ENCODE assay signal across 15 cellular contexts in genomic region chr10:2835950-2836349, GRCh38.
DNase-seq lines count a peak whose midpoint lies in the region; ATAC-seq and TF ChIP-seq lines count a peak whose summit lies in the region.
"Had no signal": no experiment of that assay in that cellular context is flagged by ENCODE, and none has a peak within 500 bp of the region (broad histone marks: within the 10 kb centered on the region; RNA-seq: fewer than 3 reads in every experiment).

No MANE protein-coding gene starts in this region.

- 39% methylated on average over 10 of the region's 10 CpGs for WGBS in SK-N-SH (ENCODE audit: low lambda C conversion rate)
- 36% methylated on average over 10 of the region's 10 CpGs for WGBS in hepatocyte (ENCODE audit: low lambda C conversion rate, missing lambda C conversion rate)

- H3F3A ChIP-seq in SK-N-SH (replicated peaks; ENCODE audit: insufficient read depth) = no peaks in the 10 kb centered on the region

- intact Hi-C loops in gastrocnemius medialis (cut with DNase I; ENCODE audit: low total_unique reads) = no loop called here

- no peak for TF ChIP-seq POLR2A in gastrocnemius medialis (IDR thresholded peaks at IDR 0.05)

- no peak for TF ChIP-seq CTCF in SK-N-SH (IDR thresholded peaks at IDR 0.05)
- no peak for TF ChIP-seq CTCF in hepatocyte (IDR thresholded peaks at IDR 0.05; ENCODE audit: poor library complexity)
- TF ChIP-seq CTCF in gastrocnemius medialis (IDR thresholded peaks at IDR 0.05 in 4 of 5, conservative IDR thresholded peaks at IDR 0.05 in 1 of 5) = no peak

- no peak overlapping the region for H3K27ac ChIP-seq in SK-N-SH (ENCODE audit: low read depth in 2 of 2, low read length in 1 of 2)
- no peak overlapping the region for H3K27ac ChIP-seq in hepatocyte
- H3K27ac ChIP-seq in gastrocnemius medialis = no peak overlapping the region
- H3K27ac ChIP-seq: C4-2B had no signal

- TF ChIP-seq EP300 in SK-N-SH (IDR thresholded peaks at IDR 0.05; ENCODE audit: borderline replicate concordance in 1 of 2, low read depth in 1 of 2, low read length in 1 of 2) = no peak

- CTCF ChIA-PET in SK-N-SH (lab: Yijun Ruan, JAX) = interaction anchor here (1.1 kb wide), 1 partner anchor 12 kb away, joined by 3 read pairs; no protein-coding TSS in a partner anchor

- no peak for ATAC-seq in SK-N-SH treated with all-trans-retinoic acid at 6 μM for 48 hours
- ATAC-seq in GM21576 (IDR thresholded peaks at IDR 0.05; ENCODE audit: unreplicated experiment) = no peak
- ATAC-seq in gastrocnemius medialis = no peak
- ATAC-seq: GM12878, HepG2 had no signal

- DNase-seq in SK-N-SH (peak; percentile 30), OCI-M1 (lab: John Stamatoyannopoulos, UW) (peak; percentile 3), hepatocyte (ENCODE audit: low spot score) (peak; percentile 21), amygdala (lab: John Stamatoyannopoulos, UW) (no peak), gastrocnemius medialis (no peak)
- DNase-seq: BE2C; CD4-positive, alpha-beta memory T cell; DMS79; GOT3; H9 had no signal

- H3K79me2 ChIP-seq in SK-N-SH (ENCODE audit: insufficient read depth) = no peaks in the 10 kb centered on the region
- H3K79me2 ChIP-seq in hepatocyte = no peaks in the 10 kb centered on the region

- H3K4me1 ChIP-seq in SK-N-SH (ENCODE audit: control insufficient read depth in 1 of 2, insufficient read depth in 2 of 2, low read depth in 1 of 2, low read length in 1 of 2) (peaks cover 0 to 8% of the 10 kb centered on the region in 2 experiments; a peak in 1 of 4 replicates), hepatocyte (ENCODE audit: insufficient read depth) (no peaks in the 10 kb centered on the region), gastrocnemius medialis (no peaks in the 10 kb centered on the region)
- H3K4me1 ChIP-seq: BE2C had no signal

- H3K9me2 ChIP-seq in SK-N-SH (no peaks in the 10 kb centered on the region), hepatocyte (replicated peaks; ENCODE audit: insufficient read depth) (no peaks in the 10 kb centered on the region)

- no peaks in the 10 kb centered on the region for H3K9me3 ChIP-seq in SK-N-SH
- H3K9me3 ChIP-seq in hepatocyte (ENCODE audit: low read depth) = no peaks in the 10 kb centered on the region
- H3K9me3 ChIP-seq in gastrocnemius medialis = no peaks in the 10 kb centered on the region
- H3K9me3 ChIP-seq: BE2C had no signal

- in situ Hi-C loops in gastrocnemius medialis (cut with MboI; ENCODE audit: low sequenced_read_pairs in 4 of 4) = no loop called here

- H2AFZ ChIP-seq in SK-N-SH (ENCODE audit: low read depth) (no peak overlapping the region), hepatocyte (peak overlapping the region; percentile 26)

- H3K4me2 ChIP-seq in SK-N-SH = no peak overlapping the region
- H3K4me2 ChIP-seq in hepatocyte = peak overlapping the region; percentile 53

- POLR2A ChIA-PET in SK-N-SH (lab: Yijun Ruan, JAX) = no interaction called here

- no peaks in the 10 kb centered on the region; the same call in 1 of the 2 replicates for H3K27me3 ChIP-seq in SK-N-SH (ENCODE audit: insufficient read depth)
- H3K27me3 ChIP-seq in hepatocyte = no peaks in the 10 kb centered on the region
- H3K27me3 ChIP-seq in gastrocnemius medialis = no peaks in the 10 kb centered on the region
- H3K27me3 ChIP-seq: BE2C had no signal

- H4K20me1 ChIP-seq in SK-N-SH (ENCODE audit: insufficient read depth) (no peaks in the 10 kb centered on the region), hepatocyte (ENCODE audit: insufficient read depth, poor library complexity, severe bottlenecking) (no peaks in the 10 kb centered on the region)

- no peak overlapping the region for H3K4me3 ChIP-seq in SK-N-SH (ENCODE audit: low read depth in 2 of 2, low read length in 1 of 2)
- H3K4me3 ChIP-seq in hepatocyte = no peak overlapping the region
- H3K4me3 ChIP-seq in gastrocnemius medialis = no peak overlapping the region
- H3K4me3 ChIP-seq: GM12878 had no signal

- no peak overlapping the region for H3K9ac ChIP-seq in SK-N-SH

- H3K36me3 ChIP-seq in SK-N-SH (replicated peaks in 1 of 2; ENCODE audit: control insufficient read depth in 1 of 2, insufficient read depth in 2 of 2, low read length in 1 of 2) = no peaks in the 10 kb centered on the region
- no peaks in the 10 kb centered on the region for H3K36me3 ChIP-seq in hepatocyte (replicated peaks; ENCODE audit: insufficient read depth, low read depth)
- H3K36me3 ChIP-seq in gastrocnemius medialis = no peaks in the 10 kb centered on the region
- H3K36me3 ChIP-seq: BE2C had no signal

- TF ChIP-seq RAD21 in SK-N-SH (IDR thresholded peaks at IDR 0.05; ENCODE audit: low read length) = no peak

TF ChIP-seq in SK-N-SH, 30 proteins besides CTCF, POLR2A, EP300 and RAD21:
- TF ChIP-seq RFX5 (IDR thresholded peaks at IDR 0.05; ENCODE audit: low read length) = no peak

TF ChIP-seq in SK-N-SH treated with all-trans-retinoic acid at 6 μM for 48 hours, 23 proteins besides CTCF, POLR2A, EP300 and RAD21:
- no peak for TF ChIP-seq PATZ1 (CRISPR knock-in tag; IDR thresholded peaks at IDR 0.05; ENCODE audit: borderline replicate concordance)
- no peak for TF ChIP-seq ZNF70 (CRISPR knock-in tag; IDR thresholded peaks at IDR 0.05)
- TF ChIP-seq ESRRG (CRISPR knock-in tag; IDR thresholded peaks at IDR 0.05) = no peak
- no peak for TF ChIP-seq TOX (CRISPR knock-in tag; IDR thresholded peaks at IDR 0.05; ENCODE audit: borderline replicate concordance)
- no peak for TF ChIP-seq PPARA (CRISPR knock-in tag; IDR thresholded peaks at IDR 0.05; ENCODE audit: borderline replicate concordance)
- no peak for TF ChIP-seq ISL1 (CRISPR knock-in tag; IDR thresholded peaks at IDR 0.05)
- no peak for TF ChIP-seq TCF4 (CRISPR knock-in tag; IDR thresholded peaks at IDR 0.05; ENCODE audit: borderline replicate concordance)
- TF ChIP-seq GLIS3 (CRISPR knock-in tag; IDR thresholded peaks at IDR 0.05) = no peak
- TF ChIP-seq ZFP3 (CRISPR knock-in tag; IDR thresholded peaks at IDR 0.05) = no peak
- no peak for TF ChIP-seq CSRNP3 (CRISPR knock-in tag; IDR thresholded peaks at IDR 0.05)
- TF ChIP-seq BACH2 (CRISPR knock-in tag; IDR thresholded peaks at IDR 0.05; ENCODE audit: borderline replicate concordance) = no peak
- TF ChIP-seq RARB (CRISPR knock-in tag; IDR thresholded peaks at IDR 0.05) = no peak
- TF ChIP-seq ZNF565 (CRISPR knock-in tag; conservative IDR thresholded peaks at IDR 0.05; ENCODE audit: low read depth) = no peak
- no peak for TF ChIP-seq ZNF8 (CRISPR knock-in tag; IDR thresholded peaks at IDR 0.05)
- no peak for TF ChIP-seq CSDC2 (CRISPR knock-in tag; IDR thresholded peaks at IDR 0.05)
TF ChIP-seq in SK-N-SH treated with all-trans-retinoic acid at 6 μM for 48 hours: peak in this region for 0.

Comparison
In these comparisons a context has a peak if more than half of its experiments do, and no peak if none do; other contexts are left out.
1. DNase-seq: peak in SK-N-SH (single experiment), OCI-M1 (single experiment) and hepatocyte (single experiment); none in amygdala (0 of 56) and gastrocnemius medialis (0 of 2).